ENCODE assay signal across 11 cellular contexts in genomic region chr7:32070051-32070405, GRCh38. TPM values are rescaled to one million over a fixed set of nuclear protein-coding genes. Genes with fewer than 3 reads are reported as not detected.
DNase-seq lines count a peak whose midpoint lies in the region; ATAC-seq and TF ChIP-seq lines count a peak whose summit lies in the region.
"Had no signal": no experiment of that assay in that cellular context is flagged by ENCODE, and none has a peak within 500 bp of the region (broad histone marks: within the 10 kb centered on the region; RNA-seq: fewer than 3 reads in every experiment).

No MANE protein-coding gene starts in this region.

- in situ Hi-C loops in astrocyte of the spinal cord (cut with HindIII; ENCODE audit: low sequenced_read_pairs) (no loop called here), gastrocnemius medialis (cut with MboI; ENCODE audit: low sequenced_read_pairs in 4 of 4) (no loop called here)

- no peaks in the 10 kb centered on the region for H3K9me3 Mint-ChIP-seq in progenitor cell of endocrine pancreas (ENCODE audit: low read depth)
- peaks cover 0 to 8% (median 2%) of the 10 kb centered on the region in 11 donors for H3K9me3 Mint-ChIP-seq in naive thymus-derived CD4-positive, alpha-beta T cell
- H3K9me3 Mint-ChIP-seq: activated naive CD8-positive, alpha-beta T cell treated with anti-CD3 and anti-CD28 coated beads, Interleukin-2, amount 50 U/mL, for 24 hours had no signal

- no peak overlapping the region for H3K27ac ChIP-seq in iPS DF 6.9 (ENCODE audit: low read length)
- H3K27ac ChIP-seq in naive thymus-derived CD4-positive, alpha-beta T cell (ENCODE audit: low read depth, low read length): no peak overlapping the region
- peak overlapping the region in 1 of 4 donors; percentile 40 for H3K27ac ChIP-seq in gastrocnemius medialis

- DNase-seq in BJ (ENCODE audit: low read depth): no peak
- DNase-seq in astrocyte of the spinal cord (ENCODE audit: low read depth, low spot score): peak; percentile 18
- no peak for DNase-seq in iPS DF 6.9 (ENCODE audit: low read depth, low spot score)
- DNase-seq in progenitor cell of endocrine pancreas (ENCODE audit: low spot score, unreplicated experiment): no peak
- no peak for DNase-seq in naive thymus-derived CD4-positive, alpha-beta T cell
- no peak for DNase-seq in NCI-H1436 (lab: John Stamatoyannopoulos, UW)
- DNase-seq in gastrocnemius medialis: no peak
- DNase-seq: activated CD4-positive, alpha-beta T cell treated with anti-CD3 and anti-CD28 coated beads for 36 hours; activated naive CD8-positive, alpha-beta T cell treated with anti-CD3 and anti-CD28 coated beads, Interleukin-2, amount 50 U/mL, for 24 hours; NCI-H1417 treated with DMSO at 0.1 percent for 48 hours had no signal

- no CpG with 5 or more reads among the region's 9 CpGs for WGBS in iPS DF 6.9 (ENCODE audit: insufficient coverage, insufficient read length)

- peak overlapping the region; percentile 82 for H3K4me3 Mint-ChIP-seq in progenitor cell of endocrine pancreas (ENCODE audit: low read depth)
- H3K4me3 Mint-ChIP-seq in naive thymus-derived CD4-positive, alpha-beta T cell: peak overlapping the region in 1 of 10 donors; percentile 43
- H3K4me3 Mint-ChIP-seq: activated CD4-positive, alpha-beta T cell treated with anti-CD3 and anti-CD28 coated beads for 36 hours; activated naive CD8-positive, alpha-beta T cell treated with anti-CD3 and anti-CD28 coated beads, Interleukin-2, amount 50 U/mL, for 24 hours had no signal

- H3K36me3 Mint-ChIP-seq in progenitor cell of endocrine pancreas (ENCODE audit: insufficient read depth): no peaks in the 10 kb centered on the region
- peaks cover 0 to 7% (median 0%) of the 10 kb centered on the region in 5 donors for H3K36me3 Mint-ChIP-seq in naive thymus-derived CD4-positive, alpha-beta T cell

- no peaks in the 10 kb centered on the region for H3K9me3 ChIP-seq in iPS DF 6.9 (ENCODE audit: control insufficient read depth, insufficient read depth, low read length)
- H3K9me3 ChIP-seq in naive thymus-derived CD4-positive, alpha-beta T cell (ENCODE audit: control insufficient read depth in 2 of 3, low read length in 3 of 3): no peaks in the 10 kb centered on the region
- H3K9me3 ChIP-seq in gastrocnemius medialis: no peaks in the 10 kb centered on the region

- no peak for TF ChIP-seq CTCF in BJ (IDR thresholded peaks at IDR 0.05; ENCODE audit: insufficient read depth, low read depth, low read length)
- no peak for TF ChIP-seq CTCF in astrocyte of the spinal cord (IDR thresholded peaks at IDR 0.05; ENCODE audit: low read depth, low read length)
- TF ChIP-seq CTCF in progenitor cell of endocrine pancreas (IDR thresholded peaks at IDR 0.05; ENCODE audit: unreplicated experiment): no peak
- TF ChIP-seq CTCF in gastrocnemius medialis (IDR thresholded peaks at IDR 0.05 in 4 of 5, conservative IDR thresholded peaks at IDR 0.05 in 1 of 5): no peak

- ATAC-seq in GM19395 (IDR thresholded peaks at IDR 0.05; ENCODE audit: unreplicated experiment) (no peak), gastrocnemius medialis (no peak)
- ATAC-seq in naive thymus-derived CD4-positive, alpha-beta T cell: no peak
- ATAC-seq: activated CD4-positive, alpha-beta T cell treated with anti-CD3 and anti-CD28 coated beads for 36 hours; activated naive CD8-positive, alpha-beta T cell treated with anti-CD3 and anti-CD28 coated beads, Interleukin-2, amount 50 U/mL, for 24 hours had no signal

- peaks cover 93% of the 10 kb centered on the region for H3K27me3 Mint-ChIP-seq in progenitor cell of endocrine pancreas
- peaks cover 26 to 49% (median 39%) of the 10 kb centered on the region in 5 donors for H3K27me3 Mint-ChIP-seq in naive thymus-derived CD4-positive, alpha-beta T cell

- H3K36me3 ChIP-seq in BJ (ENCODE audit: control insufficient read depth, insufficient read depth, low read length) (no peaks in the 10 kb centered on the region), iPS DF 6.9 (ENCODE audit: control insufficient read depth, insufficient read depth, low read length) (no peaks in the 10 kb centered on the region), gastrocnemius medialis (no peaks in the 10 kb centered on the region)
- no peaks in the 10 kb centered on the region for H3K36me3 ChIP-seq in naive thymus-derived CD4-positive, alpha-beta T cell (ENCODE audit: control insufficient read depth in 2 of 3, insufficient read depth in 3 of 3, low read length in 3 of 3)

- CTCF ChIA-PET in BJ (lab: Yijun Ruan, JAX): interaction anchor here (1.1 to 1.5 kb wide), 3 partner anchors 8 to 94 kb away, joined by 3 to 4 read pairs (median 3); no protein-coding TSS in a partner anchor
- CTCF ChIA-PET in naive thymus-derived CD4-positive, alpha-beta T cell (lab: Charles Lee): no interaction called here

- POLR2A ChIA-PET in BJ (lab: Charles Lee): no interaction called here
- POLR2A ChIA-PET in naive thymus-derived CD4-positive, alpha-beta T cell (lab: Charles Lee): no interaction called here

- H3K4me3 ChIP-seq in BJ (ENCODE audit: low read depth, low read length) (peak overlapping the region; percentile 66), astrocyte of the spinal cord (ENCODE audit: low read depth, low read length) (peak overlapping the region; percentile 73), iPS DF 6.9 (ENCODE audit: low read length) (peak overlapping the region; percentile 51; the same call in 1 of the 2 replicates), gastrocnemius medialis (peak overlapping the region in 2 of 4 donors; percentile 36 to 45)
- no peak overlapping the region for H3K4me3 ChIP-seq in naive thymus-derived CD4-positive, alpha-beta T cell (ENCODE audit: low read length)

- TF ChIP-seq POLR2A in gastrocnemius medialis (IDR thresholded peaks at IDR 0.05): no peak

- H3K27me3 ChIP-seq in BJ (ENCODE audit: control insufficient read depth, insufficient read depth, low read length): no peaks in the 10 kb centered on the region
- H3K27me3 ChIP-seq in iPS DF 6.9 (ENCODE audit: control insufficient read depth, insufficient read depth, low read length): peaks cover 40% of the 10 kb centered on the region
- no peaks in the 10 kb centered on the region for H3K27me3 ChIP-seq in naive thymus-derived CD4-positive, alpha-beta T cell (ENCODE audit: control insufficient read depth in 2 of 2, insufficient read depth in 2 of 2, low read length in 2 of 2)
- H3K27me3 ChIP-seq in gastrocnemius medialis: peaks cover 9 to 24% (median 17%) of the 10 kb centered on the region in 3 donors

- intact Hi-C loops in naive thymus-derived CD4-positive, alpha-beta T cell (cut with micrococcal nuclease): no loop called here
- intact Hi-C loops in gastrocnemius medialis (cut with DNase I; ENCODE audit: low total_unique reads): loop anchor here (10.0 kb wide), 1 partner anchor 185 kb away; no protein-coding TSS in a partner anchor

- H3K27ac Mint-ChIP-seq in progenitor cell of endocrine pancreas: no peak overlapping the region
- H3K27ac Mint-ChIP-seq in naive thymus-derived CD4-positive, alpha-beta T cell: no peak overlapping the region
- H3K27ac Mint-ChIP-seq: activated CD4-positive, alpha-beta T cell treated with anti-CD3 and anti-CD28 coated beads for 36 hours; activated naive CD8-positive, alpha-beta T cell treated with anti-CD3 and anti-CD28 coated beads, Interleukin-2, amount 50 U/mL, for 24 hours had no signal

- H3K4me1 ChIP-seq in iPS DF 6.9 (ENCODE audit: control insufficient read depth, insufficient read depth, low read length) (no peaks in the 10 kb centered on the region; the same call in 1 of the 2 replicates), gastrocnemius medialis (no peaks in the 10 kb centered on the region)
- no peaks in the 10 kb centered on the region for H3K4me1 ChIP-seq in naive thymus-derived CD4-positive, alpha-beta T cell (ENCODE audit: control insufficient read depth in 2 of 2, insufficient read depth in 2 of 2, low read length in 2 of 2)

- H3K4me1 Mint-ChIP-seq in progenitor cell of endocrine pancreas (ENCODE audit: low read depth): peaks cover 3% of the 10 kb centered on the region
- peaks cover 0 to 4% (median 0%) of the 10 kb centered on the region in 7 donors for H3K4me1 Mint-ChIP-seq in naive thymus-derived CD4-positive, alpha-beta T cell
- H3K4me1 Mint-ChIP-seq: activated CD4-positive, alpha-beta T cell treated with anti-CD3 and anti-CD28 coated beads for 36 hours; activated naive CD8-positive, alpha-beta T cell treated with anti-CD3 and anti-CD28 coated beads, Interleukin-2, amount 50 U/mL, for 24 hours had no signal

RNA-seq across cellular contexts. Expression of gene PDE1C, which starts 0.2 kb away (rescaled TPM):
- 19.6 and 32.4 TPM in 2 replicates for polyA plus RNA-seq in BJ (2011; rRNA removed)
- 88.5 and 119 TPM in 2 replicates for polyA minus RNA-seq in BJ (2011; rRNA and poly(A)+ RNA removed)
- total RNA-seq in progenitor cell of endocrine pancreas: 1.0 and 1.7 TPM in 2 replicates
- under 1 TPM in 1 of 5 experiments, not detected in 4; 0.21 TPM for total RNA-seq in naive thymus-derived CD4-positive, alpha-beta T cell
- polyA plus RNA-seq in naive thymus-derived CD4-positive, alpha-beta T cell: not detected
- 1 to 10 TPM in 1 of 4 donors, under 1 TPM in 3; 0.46 to 1.2 (median 0.67) TPM for total RNA-seq in gastrocnemius medialis
- total RNA-seq: activated CD4-positive, alpha-beta T cell treated with anti-CD3 and anti-CD28 coated beads for 36 hours had no signal
